8 cellular contexts compared by ENCODE assay signal in the genomic region with DNA sequence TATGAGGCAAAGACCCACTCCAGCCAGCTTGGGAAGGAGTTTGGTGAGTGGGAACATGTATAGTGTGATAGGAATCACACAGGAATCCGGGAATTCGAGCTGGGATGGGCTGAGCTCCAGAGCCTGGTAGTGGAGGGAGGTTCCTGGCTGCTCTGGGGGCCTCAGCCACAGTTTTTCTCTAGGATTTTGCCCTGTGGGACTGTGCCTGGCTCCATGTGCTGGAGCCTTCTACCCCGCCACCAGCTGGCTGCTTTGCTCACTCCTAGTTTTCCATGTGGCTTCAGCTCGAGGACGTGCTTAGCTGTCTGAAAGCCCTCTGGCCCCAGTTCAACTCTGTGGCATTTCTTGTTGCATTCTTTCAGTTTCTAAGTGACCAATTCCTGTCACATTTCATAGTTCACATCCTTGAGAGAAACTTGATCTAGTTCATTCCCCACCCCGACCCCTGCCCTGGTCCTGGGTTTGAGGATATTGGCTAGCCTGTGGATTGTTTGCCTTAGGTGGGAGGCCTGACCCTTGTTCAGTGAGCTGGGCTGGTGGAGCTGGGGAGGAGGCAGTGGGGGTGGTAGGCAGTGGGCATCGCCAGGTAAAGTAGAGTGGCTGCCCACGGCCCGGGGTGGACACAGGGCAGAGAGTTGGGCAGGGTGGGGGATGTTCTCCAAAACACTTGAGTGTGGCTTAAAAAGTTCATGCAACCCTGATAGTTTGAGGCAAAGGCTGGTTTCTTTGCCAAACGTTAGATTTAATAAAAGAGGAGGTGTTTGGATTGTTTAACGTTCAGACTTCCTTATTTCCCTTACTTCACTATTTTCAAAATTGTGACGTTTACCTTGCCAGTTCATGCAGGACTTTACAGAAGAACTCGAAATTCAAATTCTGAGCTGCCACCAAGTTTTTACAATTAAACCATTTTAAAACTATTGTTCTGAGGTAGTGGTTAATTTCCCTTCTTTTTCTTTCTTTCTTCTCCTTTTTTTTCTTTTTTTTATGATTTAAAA. TPM values are rescaled to one million over a fixed set of nuclear protein-coding genes. Genes with fewer than 3 reads are reported as not detected.
DNase-seq lines count a peak whose midpoint lies in the region; ATAC-seq and TF ChIP-seq lines count a peak whose summit lies in the region.

No MANE protein-coding gene starts in this region.

- no TSS peak for BruUV-seq in mammary epithelial cell (replicated peaks; lab: Mats Ljungman, UMichigan)

- no peak overlapping the region for H2AFZ ChIP-seq in Loucy (ENCODE audit: low read length)
- H2AFZ ChIP-seq in mammary epithelial cell (ENCODE audit: low read depth, low read length): no peak overlapping the region

- H3K4me1 ChIP-seq in Loucy (ENCODE audit: insufficient read depth, low read length, poor library complexity, severe bottlenecking) (peaks cover 40% of the 10 kb centered on the region), mammary epithelial cell (ENCODE audit: insufficient read depth, low read length) (peaks cover 27% of the 10 kb centered on the region), left lung (peaks cover 22 to 92% of the 10 kb centered on the region in 2 donors), subcutaneous abdominal adipose tissue (ENCODE audit: control insufficient read depth in 5 of 5, insufficient read depth in 5 of 5, low read length in 5 of 5) (peaks cover 13 to 69% (median 38%) of the 10 kb centered on the region in 5 donors)

- H3K4me2 ChIP-seq in Loucy (ENCODE audit: low read depth, low read length, poor library complexity, severe bottlenecking) (peak overlapping the region; percentile 71), mammary epithelial cell (ENCODE audit: insufficient read depth, low read depth, low read length) (peak overlapping the region; percentile 63)

- H3F3A ChIP-seq in Loucy (ENCODE audit: low read depth): no peaks in the 10 kb centered on the region

- no peak for TF ChIP-seq CTCF in Loucy (conservative IDR thresholded peaks at IDR 0.05; ENCODE audit: low read length)
- peak; percentile 2 to 33 for TF ChIP-seq CTCF in mammary epithelial cell (conservative IDR thresholded peaks at IDR 0.05 in 1 of 2, IDR thresholded peaks at IDR 0.05 in 1 of 2; ENCODE audit: extremely low read depth in 1 of 2, insufficient read depth in 1 of 2, low read depth in 1 of 2, low read length in 2 of 2)
- no peak for TF ChIP-seq CTCF in left lung (IDR thresholded peaks at IDR 0.05)

- dilution Hi-C loops in mammary epithelial cell (cut with HindIII; ENCODE audit: low sequenced_read_pairs): no loop called here

- no peaks in the 10 kb centered on the region for H3K9me2 ChIP-seq in Loucy (replicated peaks; ENCODE audit: low read depth, low read length)

- H3K27me3 ChIP-seq in Loucy (ENCODE audit: insufficient read depth, low read length, poor library complexity, severe bottlenecking) (no peaks in the 10 kb centered on the region), mammary epithelial cell (ENCODE audit: insufficient read depth, low read length) (no peaks in the 10 kb centered on the region), left lung (no peaks in the 10 kb centered on the region), subcutaneous abdominal adipose tissue (ENCODE audit: control insufficient read depth in 5 of 5, insufficient read depth in 4 of 5, low read length in 5 of 5) (no peaks in the 10 kb centered on the region)

- H3K4me3 ChIP-seq in Loucy (ENCODE audit: low read length, poor library complexity, severe bottlenecking) (peak overlapping the region; percentile 48), mammary epithelial cell (replicated peaks in 1 of 3; ENCODE audit: insufficient read depth in 1 of 3, low read depth in 2 of 3, low read length in 3 of 3) (no peak overlapping the region), left lung (peak overlapping the region; percentile 8 to 78), subcutaneous abdominal adipose tissue (ENCODE audit: low read depth in 1 of 5, low read length in 5 of 5) (peak overlapping the region; percentile 10 to 91 (median 45))

- H4K20me1 ChIP-seq in Loucy (ENCODE audit: insufficient read depth, low read length, poor library complexity, severe bottlenecking): peaks cover 16% of the 10 kb centered on the region
- H4K20me1 ChIP-seq in mammary epithelial cell (ENCODE audit: insufficient read depth, low read length): no peaks in the 10 kb centered on the region

- H3K9ac ChIP-seq in Loucy (ENCODE audit: low read depth, low read length, poor library complexity, severe bottlenecking): peak overlapping the region; percentile 59
- H3K9ac ChIP-seq in mammary epithelial cell (ENCODE audit: insufficient read depth, low read length): no peak overlapping the region
- H3K9ac ChIP-seq in subcutaneous abdominal adipose tissue (ENCODE audit: low read length in 5 of 5): peak overlapping the region in 4 of 5 donors; percentile 15 to 62 (median 40)

- H3K9me3 ChIP-seq in Loucy (ENCODE audit: insufficient read depth, low read depth, low read length): no peaks in the 10 kb centered on the region
- H3K9me3 ChIP-seq in mammary epithelial cell (replicated peaks; ENCODE audit: insufficient read depth, low read length): no peaks in the 10 kb centered on the region
- H3K9me3 ChIP-seq in left lung: no peaks in the 10 kb centered on the region
- no peaks in the 10 kb centered on the region for H3K9me3 ChIP-seq in subcutaneous abdominal adipose tissue (ENCODE audit: control insufficient read depth in 5 of 5, low read length in 5 of 5)

- WGBS in mammary epithelial cell (ENCODE audit: low coverage, missing lambda C conversion rate): 28% methylated on average over 10 of the region's 13 CpGs

- intact Hi-C loops in mammary epithelial cell (cut with micrococcal nuclease) (no loop called here), left lung (cut with DNase I) (loop anchor here (10.0 kb wide), 2 partner anchors 51 to 59 kb away; no protein-coding TSS in a partner anchor)

- H3K27ac ChIP-seq in mammary epithelial cell (ENCODE audit: insufficient read depth, low read depth, low read length) (peak overlapping the region; percentile 30), left lung (peak overlapping the region; percentile 82 to 88), subcutaneous abdominal adipose tissue (ENCODE audit: low read depth, low read length) (peak overlapping the region; percentile 78)

- H3K79me2 ChIP-seq in Loucy (ENCODE audit: insufficient read depth, low read length) (peaks cover 69% of the 10 kb centered on the region), mammary epithelial cell (ENCODE audit: insufficient read depth, low read length) (peaks cover 97% of the 10 kb centered on the region)

- CTCF ChIA-PET in mammary epithelial cell (lab: Charles Lee; ENCODE audit: low non-redundant PET): interaction anchor here (0.6 to 0.7 kb wide), 2 partner anchors 24 to 102 kb away, joined by 3 to 4 read pairs; no protein-coding TSS in a partner anchor

- DNase-seq in ELF-1 (ENCODE audit: low read depth, low spot score): peak; percentile 72
- DNase-seq in mammary epithelial cell: no peak
- DNase-seq in left lung: peak in 1 of 2 donors; percentile 82
- DNase-seq in NK-92 treated with Interleukin-12 subunit alpha and Interleukin-12 subunit beta, amount 100 ng/mL, for 24 hours (lab: John Stamatoyannopoulos, UW): no peak
- no peak for DNase-seq in NCI-H1092 (lab: John Stamatoyannopoulos, UW)
- no peak for DNase-seq in activated CD4-positive, CD25-positive, alpha-beta regulatory T cell treated with anti-CD3 and anti-CD28 coated beads, Interleukin-2, amount 50 U/mL, for 72 hours

- peaks cover 19% of the 10 kb centered on the region; the same call in 1 of the 2 replicates for H3K36me3 ChIP-seq in Loucy (ENCODE audit: insufficient read depth, low read length)
- peaks cover 31% of the 10 kb centered on the region for H3K36me3 ChIP-seq in mammary epithelial cell (ENCODE audit: insufficient read depth, low read length)
- peaks cover 0 to 62% of the 10 kb centered on the region in 2 donors for H3K36me3 ChIP-seq in left lung
- peaks cover 5 to 48% (median 37%) of the 10 kb centered on the region in 5 donors for H3K36me3 ChIP-seq in subcutaneous abdominal adipose tissue (ENCODE audit: control insufficient read depth in 5 of 5, insufficient read depth in 5 of 5, low read length in 5 of 5)

- ATAC-seq in left lung: peak; percentile 72

- in situ Hi-C loops in mammary epithelial cell (cut with MboI; ENCODE audit: low sequenced_read_pairs in 2 of 2): no loop called here

RNA-seq across cellular contexts. Expression of a gene that starts 5.2 kb away (rescaled TPM):
- total RNA-seq in mammary epithelial cell: 10 to 100 TPM; 66.0 to 67.6 TPM
- polyA plus RNA-seq in mammary epithelial cell: 34.8 TPM
- 53.9 TPM for polyA minus RNA-seq in mammary epithelial cell
- 100 to 1,000 TPM in 1 of 2 donors, 10 to 100 TPM in 1; 84.7 to 151 TPM for total RNA-seq in left lung

Comparison
In these comparisons a context has a peak if more than half of its experiments do, and no peak if none do; other contexts are left out.
1. H3K4me3 ChIP-seq: peak in Loucy (single experiment), left lung (2 of 2) and subcutaneous abdominal adipose tissue (5 of 5); none in mammary epithelial cell (0 of 3).
2. CTCF ChIP-seq: peak in mammary epithelial cell (2 of 2); none in Loucy (single experiment) and left lung (0 of 2).
3. H3K27ac ChIP-seq: peak in every context shown above with its lines; median percentile 85 in left lung; 78 in subcutaneous abdominal adipose tissue; 30 in mammary epithelial cell.